20 cellular contexts compared by ENCODE assay signal in genomic region chr10:95504187-95504800, GRCh38. TPM values are rescaled to one million over a fixed set of nuclear protein-coding genes. Genes with fewer than 3 reads are reported as not detected.
DNase-seq lines count a peak whose midpoint lies in the region; ATAC-seq and TF ChIP-seq lines count a peak whose summit lies in the region.
"Had no signal": no experiment of that assay in that cellular context is flagged by ENCODE, and none has a peak within 500 bp of the region (broad histone marks: within the 10 kb centered on the region; RNA-seq: fewer than 3 reads in every experiment).

No MANE protein-coding gene starts in this region.

- no peak overlapping the region for H3K9ac ChIP-seq in muscle layer of colon (ENCODE audit: low read length)
- H3K9ac ChIP-seq: parathyroid adenoma, SK-N-SH had no signal

- H3K36me3 ChIP-seq in breast epithelium = no peaks in the 10 kb centered on the region
- peaks cover 11% of the 10 kb centered on the region for H3K36me3 ChIP-seq in muscle layer of colon (ENCODE audit: insufficient read depth, low read length)
- no peaks in the 10 kb centered on the region for H3K36me3 ChIP-seq in transverse colon
- H3K36me3 ChIP-seq: suprapubic skin had no signal

- WGBS in transverse colon (ENCODE audit: low coverage in 1 of 2), 2 donors = 56 to 86% methylated on average over 3 to 5 of the region's 5 CpGs

- H3K4me3 ChIP-seq in breast epithelium (no peak overlapping the region), coronary artery (no peak overlapping the region), muscle layer of colon (ENCODE audit: low read depth in 1 of 2, low read length in 2 of 2) (no peak overlapping the region), transverse colon (no peak overlapping the region)
- H3K4me3 ChIP-seq: suprapubic skin had no signal

- CTCF ChIA-PET in MCF 10A (lab: Yijun Ruan, JAX) = interaction anchor here (0.7 kb wide), 1 partner anchor 13 kb away, joined by 3 read pairs; no protein-coding TSS in a partner anchor

- H3K4me1 ChIP-seq in breast epithelium (peaks cover 0 to 18% of the 10 kb centered on the region in 2 donors), muscle layer of colon (ENCODE audit: insufficient read depth, low read length) (peaks cover 99% of the 10 kb centered on the region), transverse colon (peaks cover 17 to 61% (median 31%) of the 10 kb centered on the region in 4 donors)
- H3K4me1 ChIP-seq: parathyroid adenoma had no signal

- H3K27me3 ChIP-seq in breast epithelium = no peaks in the 10 kb centered on the region
- no peaks in the 10 kb centered on the region for H3K27me3 ChIP-seq in muscle layer of colon (ENCODE audit: control insufficient read depth in 1 of 2, insufficient read depth in 2 of 2, low read length in 2 of 2)
- H3K27me3 ChIP-seq in transverse colon = no peaks in the 10 kb centered on the region
- H3K27me3 ChIP-seq: suprapubic skin had no signal

- no peaks in the 10 kb centered on the region for H3K9me3 Mint-ChIP-seq in MCF 10A (ENCODE audit: unreplicated experiment)
- H3K9me3 Mint-ChIP-seq: CD8-positive, alpha-beta T cell; nephron progenitor cell had no signal

- no peak for TF ChIP-seq CTCF in breast epithelium (IDR thresholded peaks at IDR 0.05)
- TF ChIP-seq CTCF in MCF 10A (IDR thresholded peaks at IDR 0.05; ENCODE audit: unreplicated experiment) = no peak
- no peak for TF ChIP-seq CTCF in coronary artery (IDR thresholded peaks at IDR 0.05)
- TF ChIP-seq CTCF in transverse colon (IDR thresholded peaks at IDR 0.05) = no peak

- no peaks in the 10 kb centered on the region for H3K9me3 ChIP-seq in breast epithelium
- H3K9me3 ChIP-seq in muscle layer of colon (ENCODE audit: low read length) = no peaks in the 10 kb centered on the region
- H3K9me3 ChIP-seq in transverse colon = no peaks in the 10 kb centered on the region
- H3K9me3 ChIP-seq: SK-N-SH, suprapubic skin had no signal

- no peak for DNase-seq in breast epithelium (ENCODE audit: low spot score in 2 of 2)
- no peak for DNase-seq in MCF 10A (ENCODE audit: unreplicated experiment)
- DNase-seq in coronary artery (ENCODE audit: low spot score) = no peak
- no peak for DNase-seq in transverse colon
- no peak for DNase-seq in epidermal melanocyte (ENCODE audit: insufficient read length, low spot score)
- DNase-seq: 8988T; activated CD8-positive, alpha-beta T cell treated with anti-CD3 and anti-CD28 coated beads, Interleukin-2, amount 10 ng/mL, durations not matched to agents 7 days and 5 days; CD8-positive, alpha-beta T cell; IMR-90; MM.1S; NCI-H1436; NCI-H510A; SK-N-SH had no signal

- H3K36me3 Mint-ChIP-seq in MCF 10A (ENCODE audit: insufficient read depth, unreplicated experiment) = no peaks in the 10 kb centered on the region
- H3K36me3 Mint-ChIP-seq: CD8-positive, alpha-beta T cell had no signal

- no peak overlapping the region for H3K27ac Mint-ChIP-seq in MCF 10A (ENCODE audit: low read depth, unreplicated experiment)
- H3K27ac Mint-ChIP-seq: activated CD8-positive, alpha-beta T cell treated with anti-CD3 and anti-CD28 coated beads, Interleukin-2, amount 10 ng/mL, durations not matched to agents 7 days and 5 days; CD8-positive, alpha-beta T cell; nephron progenitor cell had no signal

- in situ Hi-C loops in transverse colon (cut with MboI; ENCODE audit: low pct_ligation_motif_present in 1 of 4, low pct_unique_long_range_greater_than_20kb in 1 of 4, low sequenced_read_pairs in 3 of 4) = no loop called here

- TF ChIP-seq EP300 in transverse colon (IDR thresholded peaks at IDR 0.05; ENCODE audit: low read depth) = no peak

- intact Hi-C loops in breast epithelium (cut with DNase I; ENCODE audit: low total_unique reads) = no loop called here
- intact Hi-C loops in MCF 10A (cut with micrococcal nuclease) = no loop called here
- intact Hi-C loops in transverse colon (cut with DNase I; ENCODE audit: low total_unique reads) = no loop called here

- H3K4me1 Mint-ChIP-seq in MCF 10A (ENCODE audit: insufficient read depth, unreplicated experiment) = no peaks in the 10 kb centered on the region

- no TSS peak for BruUV-seq in MCF 10A (replicated peaks; lab: Mats Ljungman, UMichigan)

- POLR2A ChIA-PET in MCF 10A (lab: Yijun Ruan, JAX) = no interaction called here

- H3K27ac ChIP-seq in breast epithelium (peak overlapping the region; percentile 58 to 68), coronary artery (peak overlapping the region; percentile 74 to 83), muscle layer of colon (ENCODE audit: low read depth, low read length) (peak overlapping the region; percentile 84), transverse colon (peak overlapping the region; percentile 76 to 94 (median 84))
- H3K27ac ChIP-seq: parathyroid adenoma had no signal

- no peak for ATAC-seq in GM21381 (IDR thresholded peaks at IDR 0.05; ENCODE audit: unreplicated experiment)
- no peak for ATAC-seq in GM21367 (IDR thresholded peaks at IDR 0.05; ENCODE audit: unreplicated experiment)
- ATAC-seq: activated CD8-positive, alpha-beta T cell treated with anti-CD3 and anti-CD28 coated beads, Interleukin-2, amount 10 ng/mL, durations not matched to agents 7 days and 5 days; CD8-positive, alpha-beta T cell had no signal

- H3K4me3 Mint-ChIP-seq in MCF 10A (ENCODE audit: unreplicated experiment) = no peak overlapping the region
- H3K4me3 Mint-ChIP-seq: activated CD8-positive, alpha-beta T cell treated with anti-CD3 and anti-CD28 coated beads, Interleukin-2, amount 10 ng/mL, durations not matched to agents 7 days and 5 days; CD8-positive, alpha-beta T cell; nephron progenitor cell had no signal

- TF ChIP-seq POLR2A in breast epithelium (IDR thresholded peaks at IDR 0.05) (no peak), transverse colon (IDR thresholded peaks at IDR 0.05) (no peak)

- no peaks in the 10 kb centered on the region for H3K27me3 Mint-ChIP-seq in MCF 10A (ENCODE audit: insufficient read depth, unreplicated experiment)

RNA-seq across cellular contexts. Expression of gene SORBS1, which starts 56.9 kb away (rescaled TPM):
- total RNA-seq in breast epithelium (100 to 1,000 TPM; 156 to 455 (median 200) TPM), MCF 10A (2022) (0.61 and 1.0 TPM in 2 replicates), transverse colon (100 to 1,000 TPM in 3 of 4 donors, 10 to 100 TPM in 1; 92.2 to 308 (median 150) TPM)
- total RNA-seq: G401 had no signal

Comparison
In these comparisons a context has a peak if more than half of its experiments do, and no peak if none do; other contexts are left out.
1. RNA of gene SORBS1, which starts 56.9 kb away (total RNA-seq): 156 to 455 TPM in breast epithelium and 92.2 to 308 TPM in transverse colon; 0.61 to 1.0 TPM in MCF 10A; every median in the first group is over 10 times any median in the second.
2. Peak in every context shown above with its lines, with median percentiles within 50 percentile points of each other: H3K27ac ChIP-seq.